Comparison of ENCODE assay signal across 1 cellular context in the genomic region with DNA sequence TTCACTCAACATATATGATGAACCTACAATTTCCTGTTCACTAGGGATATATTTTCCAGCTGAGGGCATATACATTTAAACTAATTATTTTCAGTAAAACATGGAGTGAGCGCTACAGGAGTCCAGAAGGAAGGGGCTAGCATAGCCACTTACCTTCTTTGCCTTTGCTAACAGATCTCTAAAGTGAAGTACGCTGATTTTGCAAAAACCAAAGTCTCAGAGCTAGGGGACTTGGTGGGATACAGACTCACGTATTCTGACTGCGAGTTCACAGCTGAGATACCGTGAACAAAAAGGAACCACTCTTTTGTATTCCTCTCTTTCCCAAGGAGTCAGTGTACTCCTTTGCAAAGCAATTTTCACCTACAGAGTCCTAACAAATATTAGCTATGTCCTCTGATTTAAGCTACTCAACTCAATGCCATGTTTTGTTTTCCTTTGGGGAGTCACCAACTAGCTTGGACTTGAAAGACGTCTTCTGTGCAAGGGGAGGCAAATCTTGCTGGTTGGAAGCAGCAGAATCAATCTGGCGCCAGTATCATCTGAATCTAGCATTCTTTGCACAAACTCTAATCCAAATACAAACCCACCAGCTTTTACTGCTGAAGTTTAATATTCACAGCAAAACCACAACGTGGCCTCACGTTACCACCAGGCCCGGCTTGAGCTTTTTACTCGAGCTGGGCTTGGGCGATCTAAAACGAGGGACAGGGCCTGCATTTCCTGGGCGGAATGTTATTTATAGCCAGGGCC.
TF ChIP-seq lines count a peak whose summit lies in the region.

No MANE protein-coding gene starts in this region.

TF ChIP-seq in GM12878, 131 proteins besides CTCF, POLR2A, EP300 and RAD21:
- TF ChIP-seq RUNX3 (IDR thresholded peaks at IDR 0.05; ENCODE audit: low read length), result peak; percentile 62
- TF ChIP-seq NFXL1 (IDR thresholded peaks at IDR 0.05; ENCODE audit: borderline replicate concordance), result no peak
- no peak for TF ChIP-seq BHLHE40 (IDR thresholded peaks at IDR 0.05; ENCODE audit: borderline replicate concordance in 1 of 2, low read depth in 2 of 2, low read length in 1 of 2)
- no peak for TF ChIP-seq BRCA1 (IDR thresholded peaks at IDR 0.05; ENCODE audit: low read depth, low read length)
- TF ChIP-seq SMAD1 (IDR thresholded peaks at IDR 0.05; ENCODE audit: low read depth, partially characterized antibody), result no peak
- no peak for TF ChIP-seq WRNIP1 (IDR thresholded peaks at IDR 0.05; ENCODE audit: borderline replicate concordance, low read depth, low read length)
- TF ChIP-seq MLLT1 (IDR thresholded peaks at IDR 0.05), result 0 out of 2 replicates have a peak, but pooled peaks have one; percentile 10
- no peak for TF ChIP-seq MEF2A (IDR thresholded peaks at IDR 0.05; ENCODE audit: insufficient read depth, low read depth, low read length)
- TF ChIP-seq GATAD2B (conservative IDR thresholded peaks at IDR 0.05; ENCODE audit: low read depth), result 0 out of 2 replicates have a peak, but pooled peaks have one; percentile 58
- no peak for TF ChIP-seq FOXK2 (IDR thresholded peaks at IDR 0.05)
- TF ChIP-seq CBFB (IDR thresholded peaks at IDR 0.05; ENCODE audit: low read depth), result peak; percentile 47; the same call in 1 of the 2 replicates
- TF ChIP-seq ZNF384 (IDR thresholded peaks at IDR 0.05; ENCODE audit: borderline replicate concordance, low read depth, low read length), result no peak
- TF ChIP-seq STAT1 (conservative IDR thresholded peaks at IDR 0.05), result no peak
- 0 out of 4 replicates have a peak, but pooled peaks of 1 of the 2 experiments have one; percentile 13 for TF ChIP-seq IKZF2 (IDR thresholded peaks at IDR 0.05)
- TF ChIP-seq JUND (IDR thresholded peaks at IDR 0.05; ENCODE audit: low read depth, low read length), result no peak
